ENCODE assay signal across 18 cellular contexts in the genomic region with DNA sequence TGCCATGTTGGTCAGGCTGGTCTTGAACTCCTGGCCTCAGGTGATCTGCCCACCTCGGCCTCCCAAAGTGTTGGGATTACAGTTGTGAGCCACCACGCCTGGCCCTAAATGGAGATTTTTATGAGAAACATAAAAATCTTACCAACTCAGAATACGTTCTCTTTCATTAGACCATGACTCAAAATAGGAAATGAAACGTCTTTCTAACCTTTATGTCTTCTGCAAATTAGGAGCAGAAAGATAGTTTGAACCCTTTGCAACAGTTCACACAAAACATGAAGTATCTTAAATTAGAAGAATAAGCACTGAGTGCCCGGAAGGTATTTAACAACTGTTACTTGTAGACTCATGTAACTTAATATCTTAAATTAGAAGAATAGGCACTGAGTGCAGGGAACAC. TPM values are rescaled to one million over a fixed set of nuclear protein-coding genes. Genes with fewer than 3 reads are reported as not detected.
DNase-seq lines count a peak whose midpoint lies in the region; ATAC-seq and TF ChIP-seq lines count a peak whose summit lies in the region.
"Had no signal": no experiment of that assay in that cellular context is flagged by ENCODE, and none has a peak within 500 bp of the region (broad histone marks: within the 10 kb centered on the region; RNA-seq: fewer than 3 reads in every experiment).

No MANE protein-coding gene starts in this region.

- H3K79me2 ChIP-seq in Karpas-422 (ENCODE audit: low read length) = no peaks in the 10 kb centered on the region

- H3K4me3 ChIP-seq in Karpas-422 (ENCODE audit: low read length) = no peak overlapping the region
- H3K4me3 ChIP-seq: Peyer's patch had no signal

- CTCF ChIA-PET in activated CD4-positive, alpha-beta memory T cell treated with anti-CD3 and anti-CD28 coated beads, Interleukin-2, amount 10 ng/mL, durations not matched to agents 7 days and 5 days (lab: Charles Lee) = interaction anchor here (0.6 to 2.9 kb wide), 5 partner anchors 9 to 777 kb away, joined by 3 to 17 read pairs (median 8); no protein-coding TSS in a partner anchor

- peaks cover 5% of the 10 kb centered on the region for H3K4me1 ChIP-seq in Karpas-422 (ENCODE audit: low read length)
- H3K4me1 ChIP-seq: Peyer's patch had no signal

- H3K4me2 ChIP-seq in Karpas-422 (ENCODE audit: low read depth, low read length, poor library complexity, severe bottlenecking) = no peak overlapping the region

- no peaks in the 10 kb centered on the region for H3K9me2 ChIP-seq in Karpas-422 (replicated peaks; ENCODE audit: insufficient read depth, low read length)

- no peaks in the 10 kb centered on the region for H3K27me3 ChIP-seq in Karpas-422 (ENCODE audit: low read length)
- H3K27me3 ChIP-seq: Peyer's patch had no signal

- no peaks in the 10 kb centered on the region; the same call in 1 of the 2 replicates for H3K36me3 ChIP-seq in Karpas-422 (ENCODE audit: insufficient read depth, low read length)
- H3K36me3 ChIP-seq: Peyer's patch had no signal

- H3K4me3 Mint-ChIP-seq in stimulated activated memory B cell treated with anti-CD40 and anti-IgM and Interleukin-4, amounts not matched to agents 10 μg/mL and 1 μg/mL and 100 μg/mL, for 72 hours = no peak overlapping the region
- no peak overlapping the region for H3K4me3 Mint-ChIP-seq in activated CD4-positive, alpha-beta memory T cell treated with anti-CD3 and anti-CD28 coated beads, Interleukin-2, amount 10 ng/mL, durations not matched to agents 7 days and 5 days
- H3K4me3 Mint-ChIP-seq in type B pancreatic cell = no peak overlapping the region
- H3K4me3 Mint-ChIP-seq: T-helper 1 cell treated with Interleukin-12 subunit alpha and Interleukin-12 subunit beta and Interleukin-4 antibody, amounts not matched to agents 30 μg/mL and 1 μg/mL, for 36 hours had no signal

- no peaks in the 10 kb centered on the region for H3K9me3 ChIP-seq in Karpas-422 (ENCODE audit: low read length)
- H3K9me3 ChIP-seq: Peyer's patch had no signal

- H3K4me1 Mint-ChIP-seq in stimulated activated memory B cell treated with anti-CD40 and anti-IgM and Interleukin-4, amounts not matched to agents 10 μg/mL and 1 μg/mL and 100 μg/mL, for 72 hours = peaks cover 13% of the 10 kb centered on the region
- H3K4me1 Mint-ChIP-seq in activated CD4-positive, alpha-beta memory T cell treated with anti-CD3 and anti-CD28 coated beads, Interleukin-2, amount 10 ng/mL, durations not matched to agents 7 days and 5 days = peaks cover 7% of the 10 kb centered on the region
- H3K4me1 Mint-ChIP-seq in type B pancreatic cell (ENCODE audit: unreplicated experiment) = no peaks in the 10 kb centered on the region

- no peaks in the 10 kb centered on the region for H3K9me3 Mint-ChIP-seq in stimulated activated memory B cell treated with anti-CD40 and anti-IgM and Interleukin-4, amounts not matched to agents 10 μg/mL and 1 μg/mL and 100 μg/mL, for 72 hours
- no peaks in the 10 kb centered on the region for H3K9me3 Mint-ChIP-seq in activated CD4-positive, alpha-beta memory T cell treated with anti-CD3 and anti-CD28 coated beads, Interleukin-2, amount 10 ng/mL, durations not matched to agents 7 days and 5 days
- no peaks in the 10 kb centered on the region for H3K9me3 Mint-ChIP-seq in type B pancreatic cell
- H3K9me3 Mint-ChIP-seq: T-helper 1 cell treated with Interleukin-12 subunit alpha and Interleukin-12 subunit beta and Interleukin-4 antibody, amounts not matched to agents 30 μg/mL and 1 μg/mL, for 36 hours had no signal

- no peak for TF ChIP-seq CTCF in type B pancreatic cell (conservative IDR thresholded peaks at IDR 0.05)

- DNase-seq in Karpas-422 (no peak), cardiac septum (ENCODE audit: low spot score) (no peak), type B pancreatic cell (ENCODE audit: extremely low spot score, unreplicated experiment) (no peak)
- no peak for DNase-seq in activated CD4-positive, alpha-beta memory T cell treated with anti-CD3 and anti-CD28 coated beads, Interleukin-2, amount 10 ng/mL, durations not matched to agents 7 days and 5 days
- DNase-seq: DMS 273 treated with DMSO at 0.1 percent for 48 hours, MM.1S, NCI-H187 treated with DMSO at 0.1 percent for 48 hours, NCI-H446 treated with DMSO at 0.1 percent for 48 hours, NCI-H748 treated with DMSO at 0.1 percent for 48 hours, Peyer's patch, Right ventricle myocardium superior had no signal

- intact Hi-C loops in cardiac septum (cut with DNase I) = no loop called here

- ATAC-seq in GM18502 (IDR thresholded peaks at IDR 0.05; ENCODE audit: poor library complexity, unreplicated experiment) = peak; percentile 58
- ATAC-seq in GM19043 (IDR thresholded peaks at IDR 0.05; ENCODE audit: low read depth, unreplicated experiment) = peak; percentile 71
- peak; percentile 55 for ATAC-seq in stimulated activated memory B cell treated with anti-CD40 and anti-IgM and Interleukin-4, amounts not matched to agents 10 μg/mL and 1 μg/mL and 100 μg/mL, for 72 hours
- ATAC-seq in GM21717 (IDR thresholded peaks at IDR 0.05; ENCODE audit: unreplicated experiment) = no peak
- ATAC-seq: SK-N-SH treated with all-trans-retinoic acid at 6 μM for 48 hours had no signal

- H3K27ac Mint-ChIP-seq in stimulated activated memory B cell treated with anti-CD40 and anti-IgM and Interleukin-4, amounts not matched to agents 10 μg/mL and 1 μg/mL and 100 μg/mL, for 72 hours = peak overlapping the region; percentile 61
- H3K27ac Mint-ChIP-seq in activated CD4-positive, alpha-beta memory T cell treated with anti-CD3 and anti-CD28 coated beads, Interleukin-2, amount 10 ng/mL, durations not matched to agents 7 days and 5 days = no peak overlapping the region
- H3K27ac Mint-ChIP-seq in type B pancreatic cell = no peak overlapping the region
- H3K27ac Mint-ChIP-seq: T-helper 1 cell treated with Interleukin-12 subunit alpha and Interleukin-12 subunit beta and Interleukin-4 antibody, amounts not matched to agents 30 μg/mL and 1 μg/mL, for 36 hours had no signal

- peaks cover 9% of the 10 kb centered on the region for H3K36me3 Mint-ChIP-seq in stimulated activated memory B cell treated with anti-CD40 and anti-IgM and Interleukin-4, amounts not matched to agents 10 μg/mL and 1 μg/mL and 100 μg/mL, for 72 hours
- H3K36me3 Mint-ChIP-seq in activated CD4-positive, alpha-beta memory T cell treated with anti-CD3 and anti-CD28 coated beads, Interleukin-2, amount 10 ng/mL, durations not matched to agents 7 days and 5 days (ENCODE audit: low read depth) = peaks cover 3% of the 10 kb centered on the region
- H3K36me3 Mint-ChIP-seq in type B pancreatic cell = peaks cover 5% of the 10 kb centered on the region

- POLR2A ChIA-PET in activated CD4-positive, alpha-beta memory T cell treated with anti-CD3 and anti-CD28 coated beads, Interleukin-2, amount 10 ng/mL, durations not matched to agents 7 days and 5 days (lab: Charles Lee) = interaction anchor here (1.3 kb wide), 1 partner anchor 11 kb away, joined by 3 read pairs; no protein-coding TSS in a partner anchor

- H2AFZ ChIP-seq in Karpas-422 (ENCODE audit: low read length) = peak overlapping the region; percentile 31; the same call in 1 of the 2 replicates

- H4K20me1 ChIP-seq in Karpas-422 (ENCODE audit: insufficient read depth, low read depth, low read length) = no peaks in the 10 kb centered on the region

- H3K27ac ChIP-seq in Karpas-422 (ENCODE audit: low read length) = no peak overlapping the region
- H3K27ac ChIP-seq: HL-60, Peyer's patch had no signal

- no peaks in the 10 kb centered on the region for H3K27me3 Mint-ChIP-seq in stimulated activated memory B cell treated with anti-CD40 and anti-IgM and Interleukin-4, amounts not matched to agents 10 μg/mL and 1 μg/mL and 100 μg/mL, for 72 hours
- no peaks in the 10 kb centered on the region for H3K27me3 Mint-ChIP-seq in activated CD4-positive, alpha-beta memory T cell treated with anti-CD3 and anti-CD28 coated beads, Interleukin-2, amount 10 ng/mL, durations not matched to agents 7 days and 5 days
- H3K27me3 Mint-ChIP-seq in type B pancreatic cell = no peaks in the 10 kb centered on the region

- H3K9ac ChIP-seq in Karpas-422 (ENCODE audit: low read length) = no peak overlapping the region

RNA-seq across cellular contexts. Expression of gene AHI1, which starts 48.3 kb away (rescaled TPM):
- total RNA-seq in Karpas-422 (2014; rRNA removed; shearing (Covaris generic); ENCODE audit: low replicate concordance) = 9.5 and 14.1 TPM in 2 replicates
- total RNA-seq in activated CD4-positive, alpha-beta memory T cell treated with anti-CD3 and anti-CD28 coated beads, Interleukin-2, amount 10 ng/mL, durations not matched to agents 7 days and 5 days = 10 to 100 TPM; 18.5 to 21.5 TPM
- total RNA-seq in cardiac septum = 13.3 TPM
- total RNA-seq in type B pancreatic cell (ENCODE audit: low replicate concordance) = 20.2 and 23.2 TPM in 2 replicates
